Comparison of ENCODE assay signal across 25 cellular contexts in the genomic region with DNA sequence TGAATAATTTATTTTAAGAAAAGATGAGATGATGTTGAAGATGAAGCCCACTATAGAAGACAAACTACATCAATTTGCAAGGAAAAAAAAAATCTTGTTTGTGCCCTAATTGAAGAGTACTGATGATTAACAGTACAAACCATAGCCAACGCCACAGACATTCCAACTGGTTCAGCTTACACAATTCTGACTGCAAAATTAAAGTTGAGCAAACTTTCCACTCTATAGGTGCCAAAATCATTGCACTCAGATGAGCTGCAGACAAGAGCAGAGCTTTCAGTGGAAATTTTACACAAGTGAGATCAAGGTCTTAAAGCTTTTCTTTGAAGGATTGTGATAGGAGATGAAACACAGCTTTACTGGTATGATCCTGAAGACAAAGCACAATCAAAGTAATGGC.
"Had no signal": no experiment of that assay in that cellular context is flagged by ENCODE, and none has a peak within 500 bp of the region (broad histone marks: within the 10 kb centered on the region; RNA-seq: fewer than 3 reads in every experiment).

No MANE protein-coding gene starts in this region.

- H3K4me2 ChIP-seq: hepatocyte had no signal

- H3K4me1 Mint-ChIP-seq: mesothelial cell of epicardium; stimulated activated naive CD8-positive, alpha-beta T cell treated with anti-CD3 and anti-CD28 coated beads, Interleukin-15, amount 100 ng/mL, for 72 hours had no signal

- ATAC-seq: foreskin keratinocyte; gastroesophageal sphincter; heart left ventricle; left colon; mucosa of descending colon; natural killer cell treated with Interleukin-12 subunit alpha and Interleukin-12 subunit beta and Interleukin-15 and Interleukin-18, amount 100 ng/mL, for 72 hours; pancreas; stimulated activated naive CD8-positive, alpha-beta T cell treated with anti-CD3 and anti-CD28 coated beads, Interleukin-15, amount 100 ng/mL, for 72 hours had no signal

- H3K36me3 Mint-ChIP-seq: naive B cell; natural killer cell treated with Interleukin-12 subunit alpha and Interleukin-12 subunit beta and Interleukin-15 and Interleukin-18, amount 100 ng/mL, for 72 hours had no signal

- H3K36me3 ChIP-seq: neutrophil, right lobe of liver, thyroid gland had no signal

- H3K27me3 Mint-ChIP-seq: naive B cell, type B pancreatic cell had no signal

- H3K27ac ChIP-seq: dorsolateral prefrontal cortex, foreskin keratinocyte, gastroesophageal sphincter, heart left ventricle, hepatocyte, neutrophil, pancreas, right lobe of liver, thyroid gland had no signal

- H2AFZ ChIP-seq: hepatocyte had no signal

- H3K4me1 ChIP-seq: right lobe of liver had no signal

- DNase-seq: dorsolateral prefrontal cortex; effector CD4-positive, alpha-beta T cell; foreskin keratinocyte; heart left ventricle; kidney glomerular epithelial cell; left colon; mesenchymal stem cell; mucosa of descending colon; naive B cell; pancreas; right lobe of liver; small intestine; stimulated activated CD4-positive, alpha-beta T cell treated with anti-CD3 and anti-CD28 coated beads, Interleukin-15, amount 100 ng/mL, for 24 hours; stimulated activated CD4-positive, alpha-beta T cell treated with anti-CD3 and anti-CD28 coated beads, Interleukin-2, amount 100 ng/mL, for 48 hours; stimulated activated naive CD4-positive, alpha-beta T cell; stimulated activated naive CD8-positive, alpha-beta T cell treated with anti-CD3 and anti-CD28 coated beads, Interleukin-15, amount 100 ng/mL, for 72 hours; thyroid gland had no signal

- H3K27me3 ChIP-seq: dorsolateral prefrontal cortex, foreskin keratinocyte, gastroesophageal sphincter, heart left ventricle, hepatocyte, neutrophil, pancreas, right lobe of liver, thyroid gland had no signal

- H3K4me3 Mint-ChIP-seq: mesothelial cell of epicardium; naive B cell; natural killer cell treated with Interleukin-12 subunit alpha and Interleukin-12 subunit beta and Interleukin-15 and Interleukin-18, amount 100 ng/mL, for 72 hours; neural crest cell; stimulated activated naive CD8-positive, alpha-beta T cell treated with anti-CD3 and anti-CD28 coated beads, Interleukin-15, amount 100 ng/mL, for 72 hours; type B pancreatic cell had no signal

- H3K9me3 Mint-ChIP-seq: natural killer cell treated with Interleukin-12 subunit alpha and Interleukin-12 subunit beta and Interleukin-15 and Interleukin-18, amount 100 ng/mL, for 72 hours; stimulated activated naive CD8-positive, alpha-beta T cell treated with anti-CD3 and anti-CD28 coated beads, Interleukin-15, amount 100 ng/mL, for 72 hours; type B pancreatic cell had no signal

- H3K9me3 ChIP-seq: gastroesophageal sphincter, mucosa of descending colon, neutrophil, pancreas, right lobe of liver, thyroid gland had no signal

- H3K27ac Mint-ChIP-seq: mesothelial cell of epicardium; naive B cell; natural killer cell treated with Interleukin-12 subunit alpha and Interleukin-12 subunit beta and Interleukin-15 and Interleukin-18, amount 100 ng/mL, for 72 hours; type B pancreatic cell had no signal

- H3K4me3 ChIP-seq: dorsolateral prefrontal cortex, gastroesophageal sphincter, heart left ventricle, hepatocyte, lung, mucosa of descending colon, pancreas, right lobe of liver, thyroid gland had no signal
